Comparison of ENCODE assay signal across 20 cellular contexts in genomic region chr7:149818536-149818840, GRCh38. TPM values are rescaled to one million over a fixed set of nuclear protein-coding genes. Genes with fewer than 3 reads are reported as not detected.
DNase-seq lines count a peak whose midpoint lies in the region; ATAC-seq, FAIRE-seq and TF ChIP-seq lines count a peak whose summit lies in the region.
"Had no signal": no experiment of that assay in that cellular context is flagged by ENCODE, and none has a peak within 500 bp of the region (broad histone marks: within the 10 kb centered on the region; RNA-seq: fewer than 3 reads in every experiment).

No MANE protein-coding gene starts in this region.

- peaks cover 8% of the 10 kb centered on the region for H3K27me3 Mint-ChIP-seq in endothelial cell (ENCODE audit: unreplicated experiment)
- H3K27me3 Mint-ChIP-seq: CD4-positive, CD25-positive, alpha-beta regulatory T cell had no signal

- H3K9me3 ChIP-seq in BLaER1 treated with 17β-estradiol and CSF1 and Interleukin-3, amounts not matched to agents 10 nM and 100 nM (replicated peaks in 1 of 11) = no peaks in the 10 kb centered on the region
- no peaks in the 10 kb centered on the region for H3K9me3 ChIP-seq in kidney (ENCODE audit: control insufficient read depth in 1 of 2, low read length in 2 of 2)
- no peaks in the 10 kb centered on the region for H3K9me3 ChIP-seq in psoas muscle
- H3K9me3 ChIP-seq: SJSA1 had no signal

- H3K36me3 ChIP-seq in BLaER1 treated with 17β-estradiol and CSF1 and Interleukin-3, amounts not matched to agents 10 nM and 100 nM = no peaks in the 10 kb centered on the region
- H3K36me3 ChIP-seq in kidney (ENCODE audit: control insufficient read depth in 1 of 2, insufficient read depth in 2 of 2, low read length in 2 of 2) (no peaks in the 10 kb centered on the region), psoas muscle (ENCODE audit: insufficient read depth in 1 of 2, low read depth in 1 of 2) (no peaks in the 10 kb centered on the region)
- H3K36me3 ChIP-seq: BE2C, SJSA1 had no signal

- no peak for TF ChIP-seq CTCF in endothelial cell (IDR thresholded peaks at IDR 0.05; ENCODE audit: unreplicated experiment)
- TF ChIP-seq CTCF in kidney (IDR thresholded peaks at IDR 0.05; ENCODE audit: borderline replicate concordance, extremely low read depth, insufficient read depth) = no peak
- no peak for TF ChIP-seq CTCF in psoas muscle (IDR thresholded peaks at IDR 0.05)
- TF ChIP-seq CTCF in foreskin keratinocyte (conservative IDR thresholded peaks at IDR 0.05) = no peak

- no peak overlapping the region for H3K9ac ChIP-seq in BLaER1 treated with 17β-estradiol and CSF1 and Interleukin-3, amounts not matched to agents 10 nM and 100 nM
- H3K9ac ChIP-seq in kidney (ENCODE audit: low read length in 2 of 2) = no peak overlapping the region

- peaks cover 0 to 18% (median 0%) of the 10 kb centered on the region in 11 experiments; a peak in 3 of 22 replicates for H3K27me3 ChIP-seq in BLaER1 treated with 17β-estradiol and CSF1 and Interleukin-3, amounts not matched to agents 10 nM and 100 nM
- no peaks in the 10 kb centered on the region for H3K27me3 ChIP-seq in psoas muscle (ENCODE audit: insufficient read depth in 3 of 3, low read length in 2 of 3)
- H3K27me3 ChIP-seq in foreskin keratinocyte = peaks cover 22% of the 10 kb centered on the region
- H3K27me3 ChIP-seq: BE2C had no signal

- peak overlapping the region; percentile 49 for H3K4me3 Mint-ChIP-seq in endothelial cell (ENCODE audit: unreplicated experiment)
- H3K4me3 Mint-ChIP-seq: CD4-positive, CD25-positive, alpha-beta regulatory T cell had no signal

- H3K4me1 ChIP-seq in BLaER1 treated with 17β-estradiol and CSF1 and Interleukin-3, amounts not matched to agents 10 nM and 100 nM = peaks cover 24 to 99% (median 96%) of the 10 kb centered on the region in 10 experiments
- H3K4me1 ChIP-seq in kidney (ENCODE audit: control insufficient read depth in 1 of 2, insufficient read depth in 1 of 2, low read depth in 1 of 2, low read length in 2 of 2) (no peaks in the 10 kb centered on the region), psoas muscle (no peaks in the 10 kb centered on the region), foreskin keratinocyte (no peaks in the 10 kb centered on the region)
- H3K4me1 ChIP-seq: SJSA1 had no signal

- H3K4me3 ChIP-seq in BLaER1 treated with 17β-estradiol and CSF1 and Interleukin-3, amounts not matched to agents 10 nM and 100 nM = no peak overlapping the region
- H3K4me3 ChIP-seq in kidney (ENCODE audit: low read length in 2 of 2) (no peak overlapping the region), psoas muscle (no peak overlapping the region)
- H3K4me3 ChIP-seq: SJSA1 had no signal

- no peaks in the 10 kb centered on the region for H3K4me1 Mint-ChIP-seq in endothelial cell (ENCODE audit: unreplicated experiment)

- DNase-seq in endothelial cell (ENCODE audit: low spot score) (no peak), kidney (peak; percentile 62), psoas muscle (peak; percentile 9 to 44), foreskin keratinocyte (no peak), NOMO-1 treated with DMSO at 0.1 percent for 48 hours (lab: John Stamatoyannopoulos, UW; ENCODE audit: unreplicated experiment) (no peak)
- DNase-seq: BE2C; CD4-positive, CD25-positive, alpha-beta regulatory T cell; KBM-7; NCI-H2029; NCI-H446; NCI-H524 treated with DMSO at 0.1 percent for 48 hours; NCI-H774; PC-3 had no signal

- H4K20me1 ChIP-seq in BLaER1 treated with 17β-estradiol and CSF1 and Interleukin-3, amounts not matched to agents 10 nM and 100 nM = peaks cover 0 to 32% (median 0%) of the 10 kb centered on the region in 11 experiments; a peak in 3 of 22 replicates

- H3K4me2 ChIP-seq in BLaER1 treated with 17β-estradiol and CSF1 and Interleukin-3, amounts not matched to agents 10 nM and 100 nM = peak overlapping the region in 9 of 11 experiments; percentile 28 to 95 (median 75); a peak in 16 of 22 replicates

- intact Hi-C loops in kidney (cut with DNase I) (no loop called here), psoas muscle (cut with DNase I) (no loop called here)

- peaks cover 5% of the 10 kb centered on the region for H3K36me3 Mint-ChIP-seq in endothelial cell (ENCODE audit: low read depth, unreplicated experiment)
- H3K36me3 Mint-ChIP-seq: CD4-positive, CD25-positive, alpha-beta regulatory T cell had no signal

- no peak overlapping the region for H3K27ac Mint-ChIP-seq in endothelial cell (ENCODE audit: unreplicated experiment)
- H3K27ac Mint-ChIP-seq: CD4-positive, CD25-positive, alpha-beta regulatory T cell had no signal

- H3K27ac ChIP-seq in BLaER1 treated with 17β-estradiol and CSF1 and Interleukin-3, amounts not matched to agents 10 nM and 100 nM = no peak overlapping the region
- no peak overlapping the region for H3K27ac ChIP-seq in kidney (ENCODE audit: low read depth in 2 of 2, low read length in 2 of 2)
- no peak overlapping the region for H3K27ac ChIP-seq in psoas muscle
- no peak overlapping the region for H3K27ac ChIP-seq in foreskin keratinocyte
- H3K27ac ChIP-seq: SJSA1 had no signal

- no peak for FAIRE-seq in kidney (lab: Jason Lieb, UNC)
- FAIRE-seq: D721Med, GM19239, H54 had no signal

- ATAC-seq in psoas muscle (no peak), HG02981 (IDR thresholded peaks at IDR 0.05; ENCODE audit: unreplicated experiment) (no peak), foreskin keratinocyte (no peak)
- ATAC-seq: PC-3 had no signal

- WGBS in psoas muscle, 3 donors = 71 to 92% (median 77%) methylated on average over 3 to 9 of the region's 9 CpGs

- no peaks in the 10 kb centered on the region for H3K9me3 Mint-ChIP-seq in endothelial cell (ENCODE audit: unreplicated experiment)
- H3K9me3 Mint-ChIP-seq: CD4-positive, CD25-positive, alpha-beta regulatory T cell had no signal

RNA-seq across cellular contexts. Expression of gene ZNF862, which starts 19.7 kb away (rescaled TPM):
- total RNA-seq in endothelial cell (ENCODE audit: unreplicated experiment) = 22.6 TPM
- total RNA-seq in kidney = 29.1 TPM
- polyA plus RNA-seq in kidney (ENCODE audit: insufficient read depth, low read depth, low replicate concordance) = 5.7 TPM
- 1 to 10 TPM; 5.3 to 7.8 (median 6.7) TPM for total RNA-seq in psoas muscle
- polyA plus RNA-seq in psoas muscle = 1 to 10 TPM; 1.4 to 3.6 (median 1.9) TPM
- 3.7 and 5.1 TPM in 2 replicates for total RNA-seq in foreskin keratinocyte
- 1.2 and 1.7 TPM in 2 replicates for polyA plus RNA-seq in foreskin keratinocyte

RNA-seq across cellular contexts. Expression of gene ZNF467, which starts 45.1 kb away (rescaled TPM):
- total RNA-seq in endothelial cell (ENCODE audit: unreplicated experiment) (64.2 TPM), kidney (24.5 TPM), psoas muscle (1 to 10 TPM; 1.7 to 2.8 (median 2.3) TPM), foreskin keratinocyte (0.35 and 0.48 TPM in 2 replicates)
- polyA plus RNA-seq in kidney (ENCODE audit: insufficient read depth, low read depth, low replicate concordance) (15.0 TPM), psoas muscle (1 to 10 TPM in 2 of 3 donors, under 1 TPM in 1; 0.87 to 1.3 (median 1.2) TPM), foreskin keratinocyte (0.48 and 0.66 TPM in 2 replicates)
- total RNA-seq: LHCN-M2, SJSA1 had no signal

RNA-seq across cellular contexts. Expression of gene ATP6V0E2, which starts 55.3 kb away (rescaled TPM):
- total RNA-seq in endothelial cell (ENCODE audit: unreplicated experiment) (18.5 TPM), kidney (19.8 TPM), psoas muscle (10 to 100 TPM in 2 of 4 donors, 1 to 10 TPM in 2; 3.7 to 12.8 (median 9.3) TPM), foreskin keratinocyte (4.2 and 10.4 TPM in 2 replicates)
- polyA plus RNA-seq in kidney (ENCODE audit: insufficient read depth, low read depth, low replicate concordance) (138 TPM), psoas muscle (10 to 100 TPM; 11.3 to 11.7 (median 11.5) TPM), foreskin keratinocyte (5.0 and 14.0 TPM in 2 replicates)

Comparison
In these comparisons a context has a peak if more than half of its experiments do, and no peak if none do; other contexts are left out.
1. DNase-seq: peak in kidney (single experiment) and psoas muscle (2 of 2); none in endothelial cell (single experiment), foreskin keratinocyte (0 of 2) and NOMO-1 treated with DMSO at 0.1 percent for 48 hours (single experiment).